Comparison of ENCODE assay signal across 22 cellular contexts in the genomic region with DNA sequence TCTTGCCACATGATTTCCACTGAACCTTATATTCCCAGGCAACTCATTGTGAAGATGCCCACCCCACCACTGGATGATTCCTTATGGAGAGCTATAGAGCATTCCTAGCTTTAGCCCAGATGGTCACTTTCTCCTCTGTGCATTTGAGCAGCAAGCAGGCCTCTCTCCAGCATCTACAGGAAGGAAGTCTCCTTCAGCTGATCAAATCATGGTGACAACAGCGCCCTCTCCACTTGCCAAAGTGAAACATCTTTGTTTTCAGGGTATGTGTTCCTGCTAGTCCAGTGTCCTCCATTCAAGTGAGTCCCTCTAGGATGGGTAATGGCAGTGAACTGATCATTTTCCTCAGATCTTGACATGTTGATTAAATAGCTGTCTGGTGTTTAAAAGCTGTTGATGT. TPM values are rescaled to one million over a fixed set of nuclear protein-coding genes. Genes with fewer than 3 reads are reported as not detected.
DNase-seq lines count a peak whose midpoint lies in the region; ATAC-seq and TF ChIP-seq lines count a peak whose summit lies in the region.
"Had no signal": no experiment of that assay in that cellular context is flagged by ENCODE, and none has a peak within 500 bp of the region (broad histone marks: within the 10 kb centered on the region; RNA-seq: fewer than 3 reads in every experiment).

No MANE protein-coding gene starts in this region.

- peak; percentile 10 for TF ChIP-seq CTCF in epithelial cell of proximal tubule (conservative IDR thresholded peaks at IDR 0.05; ENCODE audit: low read depth, low read length)

- DNase-seq in DMS 273 (lab: John Stamatoyannopoulos, UW; ENCODE audit: unreplicated experiment) (peak; percentile 12), DMS 273 treated with DMSO at 0.1 percent for 48 hours (lab: John Stamatoyannopoulos, UW) (no peak), DMS53 (lab: John Stamatoyannopoulos, UW) (peak; percentile 58), NCI-H69 (lab: John Stamatoyannopoulos, UW) (peak; percentile 54), epithelial cell of proximal tubule (ENCODE audit: low read depth) (no peak), nucleus accumbens (lab: John Stamatoyannopoulos, UW) (no peak)
- DNase-seq: activated CD8-positive, alpha-beta memory T cell treated with anti-CD3 and anti-CD28 coated beads, Interleukin-2, amount 50 U/mL, for 48 hours; activated gamma-delta T cell treated with Interleukin-2 at 50 U/mL for 16 hours; adrenal gland; CD8-positive, alpha-beta memory T cell; effector memory CD8-positive, alpha-beta T cell; NCI-H1436; NCI-H2171 treated with DMSO at 0.1 percent for 48 hours; PC-9; stimulated activated CD4-positive, alpha-beta T cell treated with anti-CD3 and anti-CD28 coated beads, Interleukin-2, amount 100 ng/mL, for 48 hours; stimulated activated naive CD4-positive, alpha-beta T cell treated with Interleukin-2 at 50 U/mL for 16 hours; thyroid gland had no signal

- no peak overlapping the region for H3K4me3 ChIP-seq in epithelial cell of proximal tubule (ENCODE audit: low read depth, low read length)
- H3K4me3 ChIP-seq: adrenal gland, PC-9, smooth muscle cell, thyroid gland had no signal

- ATAC-seq in GM18520 (IDR thresholded peaks at IDR 0.05; ENCODE audit: unreplicated experiment) (no peak), HG03354 (IDR thresholded peaks at IDR 0.05; ENCODE audit: poor library complexity, severe bottlenecking, unreplicated experiment) (no peak)
- ATAC-seq: effector memory CD8-positive, alpha-beta T cell had no signal

RNA-seq across cellular contexts. Expression of a gene that starts 10.9 kb away (rescaled TPM):
- 0.14 and 0.17 TPM in 2 replicates for total RNA-seq in epithelial cell of proximal tubule
- total RNA-seq: CD8-positive, alpha-beta memory T cell; lung microvascular endothelial cell; PC-9; T-helper 1 cell treated with Interleukin-12 subunit alpha and Interleukin-12 subunit beta and Interleukin-4 antibody, amounts not matched to agents 30 ng/mL and 1 ng/mL, for 36 hours had no signal

Comparison
In these comparisons a context has a peak if more than half of its experiments do, and no peak if none do; other contexts are left out.
1. DNase-seq: peak in DMS 273 (single experiment), DMS53 (single experiment) and NCI-H69 (single experiment); none in DMS 273 treated with DMSO at 0.1 percent for 48 hours (single experiment), epithelial cell of proximal tubule (single experiment) and nucleus accumbens (0 of 56).